Comparison of ENCODE assay signal across 11 cellular contexts in genomic region chr11:68353669-68354068, GRCh38. TPM values are rescaled to one million over a fixed set of nuclear protein-coding genes. Genes with fewer than 3 reads are reported as not detected.
DNase-seq lines count a peak whose midpoint lies in the region; ATAC-seq, FAIRE-seq and TF ChIP-seq lines count a peak whose summit lies in the region.
"Had no signal": no experiment of that assay in that cellular context is flagged by ENCODE, and none has a peak within 500 bp of the region (broad histone marks: within the 10 kb centered on the region; RNA-seq: fewer than 3 reads in every experiment).

No MANE protein-coding gene starts in this region.

- WGBS in body of pancreas, 2 donors, result 90 to 93% methylated on average over 7 to 11 of the region's 11 CpGs

- H4K20me1 ChIP-seq in keratinocyte (ENCODE audit: control insufficient read depth, extremely low read depth, insufficient read depth, low read length), result no peaks in the 10 kb centered on the region

- H3K27ac Mint-ChIP-seq in T-helper 17 cell, result no peak overlapping the region
- H3K27ac Mint-ChIP-seq: memory B cell had no signal

- H3K9me3 ChIP-seq in body of pancreas (no peaks in the 10 kb centered on the region), keratinocyte (ENCODE audit: control insufficient read depth, low read depth, low read length) (no peaks in the 10 kb centered on the region), T-helper 17 cell (ENCODE audit: control insufficient read depth, low read length, poor library complexity, severe bottlenecking) (no peaks in the 10 kb centered on the region)

- H3K4me1 Mint-ChIP-seq in T-helper 17 cell, result peaks cover 4% of the 10 kb centered on the region

- H3K27ac ChIP-seq in body of pancreas, result peak overlapping the region; percentile 6 to 81 (median 68)
- peak overlapping the region; percentile 50 for H3K27ac ChIP-seq in keratinocyte (ENCODE audit: control insufficient read depth, insufficient read depth, low read length)
- peak overlapping the region in 17 of 21 experiments; percentile 13 to 82 (median 67) for H3K27ac ChIP-seq in skin epidermis

- TF ChIP-seq CTCF in body of pancreas (IDR thresholded peaks at IDR 0.05) (no peak), keratinocyte (optimal IDR thresholded peaks at IDR 0.05 in 1 of 3, IDR thresholded peaks at IDR 0.05 in 1 of 3, conservative IDR thresholded peaks at IDR 0.05 in 1 of 3; ENCODE audit: extremely low read depth in 1 of 3, insufficient read depth in 2 of 3, low read length in 3 of 3) (no peak)

- FAIRE-seq in keratinocyte (lab: Jason Lieb, UNC), result no peak
- FAIRE-seq: GM18507, TTC549 had no signal

- H3K4me3 ChIP-seq in H7 (ENCODE audit: insufficient read depth, low read depth, low read length), result no peak overlapping the region
- H3K4me3 ChIP-seq in body of pancreas, result no peak overlapping the region
- H3K4me3 ChIP-seq in keratinocyte (ENCODE audit: control insufficient read depth in 2 of 3, extremely low read depth in 1 of 3, insufficient read depth in 2 of 3, low read depth in 1 of 3, low read length in 3 of 3), result no peak overlapping the region
- no peak overlapping the region for H3K4me3 ChIP-seq in skin epidermis

- TF ChIP-seq POLR2A in body of pancreas (IDR thresholded peaks at IDR 0.05), result no peak

- H3K36me3 Mint-ChIP-seq in T-helper 17 cell (ENCODE audit: low read depth), result no peaks in the 10 kb centered on the region

- peaks cover 2% of the 10 kb centered on the region for H3K9me1 ChIP-seq in keratinocyte (ENCODE audit: control insufficient read depth, extremely low read depth, insufficient read depth, low read length)

- intact Hi-C loops in body of pancreas (cut with DNase I), result no loop called here

- H3K4me1 ChIP-seq in body of pancreas, result peaks cover 30% of the 10 kb centered on the region
- peaks cover 18% of the 10 kb centered on the region for H3K4me1 ChIP-seq in keratinocyte (ENCODE audit: control insufficient read depth, extremely low read depth, insufficient read depth, low read length)

- ATAC-seq in body of pancreas, result no peak
- ATAC-seq in HG03139 (IDR thresholded peaks at IDR 0.05; ENCODE audit: unreplicated experiment), result no peak
- ATAC-seq in HG02970 (IDR thresholded peaks at IDR 0.05; ENCODE audit: low FRiP score, unreplicated experiment), result no peak
- no peak for ATAC-seq in GM21367 (IDR thresholded peaks at IDR 0.05; ENCODE audit: unreplicated experiment)
- no peak for ATAC-seq in T-helper 17 cell

- H3K36me3 ChIP-seq in H7 (replicated peaks; ENCODE audit: control insufficient read depth, insufficient read depth, low read length) (peaks cover 2% of the 10 kb centered on the region), body of pancreas (replicated peaks in 1 of 2; ENCODE audit: insufficient read depth in 1 of 2, low read depth in 2 of 2) (no peaks in the 10 kb centered on the region), keratinocyte (ENCODE audit: control insufficient read depth in 2 of 2, extremely low read depth in 1 of 2, insufficient read depth in 2 of 2, low read length in 2 of 2) (peaks cover 4 to 7% of the 10 kb centered on the region in 2 experiments)

- peaks cover 8% of the 10 kb centered on the region for H3K79me2 ChIP-seq in keratinocyte (ENCODE audit: control insufficient read depth, insufficient read depth, low read length)

- peak overlapping the region; percentile 73 for H3K4me2 ChIP-seq in keratinocyte (ENCODE audit: control insufficient read depth, extremely low read depth, insufficient read depth, low read depth, low read length)

- no peak overlapping the region for H2AFZ ChIP-seq in keratinocyte (ENCODE audit: control insufficient read depth, low read length)

- H3K27me3 ChIP-seq in H7 (ENCODE audit: control insufficient read depth, insufficient read depth, low read length), result no peaks in the 10 kb centered on the region
- no peaks in the 10 kb centered on the region for H3K27me3 ChIP-seq in body of pancreas
- H3K27me3 ChIP-seq in keratinocyte (ENCODE audit: control insufficient read depth, extremely low read depth, insufficient read depth, low read length), result no peaks in the 10 kb centered on the region

- no peak overlapping the region for H3K4me3 Mint-ChIP-seq in T-helper 17 cell
- H3K4me3 Mint-ChIP-seq: memory B cell had no signal

- no peaks in the 10 kb centered on the region for H3K27me3 Mint-ChIP-seq in T-helper 17 cell
- H3K27me3 Mint-ChIP-seq: memory B cell had no signal

- H3K9ac ChIP-seq in keratinocyte (ENCODE audit: control insufficient read depth, extremely low read depth, insufficient read depth, low read length), result no peak overlapping the region

- dilution Hi-C loops in keratinocyte (cut with MboI; ENCODE audit: extremely low pct_ligation_motif_present, low sequenced_read_pairs), result no loop called here

- peak; percentile 71 for DNase-seq in H7
- no peak for DNase-seq in body of pancreas
- no peak for DNase-seq in keratinocyte (ENCODE audit: low read depth, low spot score)
- no peak for DNase-seq in T-helper 17 cell

RNA-seq across cellular contexts. Expression of gene LRP5, which starts 41.3 kb away (rescaled TPM):
- 28.3 and 28.6 TPM in 2 replicates for total RNA-seq in H7 (2014; rRNA removed; shearing (Covaris generic))
- total RNA-seq in body of pancreas, result 10 to 100 TPM; 43.3 to 63.6 TPM
- polyA plus RNA-seq in keratinocyte, result 6.6 to 8.6 TPM (median 8.0 TPM) in 3 replicates
- polyA plus RNA-seq in keratinocyte (2011; ENCODE audit: low read depth), result 13.1 TPM
- 2.2 and 7.4 TPM in 2 replicates for polyA plus RNA-seq in keratinocyte (2011; cell fraction: cytosol; rRNA removed)
- 15.3 and 24.0 TPM in 2 replicates for polyA plus RNA-seq in keratinocyte (2011; cell fraction: nucleus; rRNA removed)
- polyA plus RNA-seq in keratinocyte (2012; ENCODE audit: low replicate concordance), result 11.8 and 23.0 TPM in 2 replicates
- 16.9 to 44.7 TPM (median 20.8 TPM) in 3 replicates for polyA minus RNA-seq in keratinocyte
- 23.6 TPM for polyA minus RNA-seq in keratinocyte (2011; cell fraction: cytosol; rRNA and poly(A)+ RNA removed)
- polyA minus RNA-seq in keratinocyte (2011; cell fraction: nucleus; rRNA and poly(A)+ RNA removed), result 41.5 and 46.4 TPM in 2 replicates
- total RNA-seq in T-helper 17 cell, result 1 to 10 TPM in 1 of 2 donors, under 1 TPM in 1; 0.73 to 3.0 TPM
